9 cellular contexts compared by ENCODE assay signal in genomic region chr2:23404426-23404825, GRCh38. TPM values are rescaled to one million over a fixed set of nuclear protein-coding genes. Genes with fewer than 3 reads are reported as not detected.
DNase-seq lines count a peak whose midpoint lies in the region; FAIRE-seq and TF ChIP-seq lines count a peak whose summit lies in the region.
"Had no signal": no experiment of that assay in that cellular context is flagged by ENCODE, and none has a peak within 500 bp of the region (broad histone marks: within the 10 kb centered on the region; RNA-seq: fewer than 3 reads in every experiment).

No MANE protein-coding gene starts in this region.

- H3K27ac ChIP-seq in SJSA1, result peak overlapping the region; percentile 17; the same call in 1 of the 2 replicates

- no peaks in the 10 kb centered on the region for H3K36me3 Mint-ChIP-seq in progenitor cell of endocrine pancreas (ENCODE audit: insufficient read depth)
- no peaks in the 10 kb centered on the region for H3K36me3 Mint-ChIP-seq in T-helper 2 cell treated with Interferon-gamma antibody and Interleukin-4, amounts not matched to agents 5 μg/mL and 100 μg/mL, for 36 hours (ENCODE audit: low read depth)

- H3K9me3 ChIP-seq in Loucy (ENCODE audit: insufficient read depth, low read depth, low read length) (no peaks in the 10 kb centered on the region), SJSA1 (replicated peaks) (no peaks in the 10 kb centered on the region), neuron (ENCODE audit: low read length) (no peaks in the 10 kb centered on the region)

- peak overlapping the region; percentile 90 for H2AFZ ChIP-seq in Loucy (ENCODE audit: low read length)
- H2AFZ ChIP-seq in neuron (ENCODE audit: low read depth, low read length), result peak overlapping the region; percentile 90

- DNase-seq in GM12864 (ENCODE audit: low read depth) (peak; percentile 38), H54 (ENCODE audit: insufficient read length, low spot score) (no peak), SJSA1 (ENCODE audit: low read depth in 1 of 2, low spot score in 2 of 2) (peak; percentile 65 to 66), fibroblast of pulmonary artery (ENCODE audit: low read depth) (peak; percentile 84), progenitor cell of endocrine pancreas (ENCODE audit: low spot score, unreplicated experiment) (no peak)
- DNase-seq in T-helper 2 cell treated with Interferon-gamma antibody and Interleukin-4, amounts not matched to agents 5 μg/mL and 100 μg/mL, for 36 hours (ENCODE audit: low spot score), result no peak

- no peak overlapping the region for H3K27ac Mint-ChIP-seq in progenitor cell of endocrine pancreas
- H3K27ac Mint-ChIP-seq in T-helper 2 cell treated with Interferon-gamma antibody and Interleukin-4, amounts not matched to agents 5 μg/mL and 100 μg/mL, for 36 hours, result no peak overlapping the region
- H3K27ac Mint-ChIP-seq: stimulated activated naive CD8-positive, alpha-beta T cell treated with anti-CD3 and anti-CD28 coated beads, Interleukin-15, Interleukin-2, amounts not matched to agents 100 ng/mL and 50 ng/mL, for 24 hours had no signal

- peak overlapping the region; percentile 58 for H3K4me2 ChIP-seq in Loucy (ENCODE audit: low read depth, low read length, poor library complexity, severe bottlenecking)

- H3K4me1 ChIP-seq in Loucy (ENCODE audit: insufficient read depth, low read length, poor library complexity, severe bottlenecking) (peaks cover 14% of the 10 kb centered on the region), SJSA1 (replicated peaks) (peaks cover 18% of the 10 kb centered on the region), neuron (ENCODE audit: insufficient read depth, low read length) (peaks cover 17% of the 10 kb centered on the region)

- no peaks in the 10 kb centered on the region for H3F3A ChIP-seq in Loucy (ENCODE audit: low read depth)

- TF ChIP-seq CTCF in GM12864 (IDR thresholded peaks at IDR 0.05; ENCODE audit: low read depth, low read length, missing control alignments) (peak; percentile 13), Loucy (conservative IDR thresholded peaks at IDR 0.05; ENCODE audit: low read length) (peak; percentile 69), fibroblast of pulmonary artery (IDR thresholded peaks at IDR 0.05; ENCODE audit: low read length, missing control alignments) (peak; percentile 17), progenitor cell of endocrine pancreas (IDR thresholded peaks at IDR 0.05; ENCODE audit: unreplicated experiment) (no peak)

- peaks cover 11% of the 10 kb centered on the region for H3K4me1 Mint-ChIP-seq in progenitor cell of endocrine pancreas (ENCODE audit: low read depth)
- peaks cover 7% of the 10 kb centered on the region for H3K4me1 Mint-ChIP-seq in T-helper 2 cell treated with Interferon-gamma antibody and Interleukin-4, amounts not matched to agents 5 μg/mL and 100 μg/mL, for 36 hours (ENCODE audit: low read depth)

- H3K36me3 ChIP-seq in Loucy (ENCODE audit: insufficient read depth, low read length), result no peaks in the 10 kb centered on the region
- H3K36me3 ChIP-seq in SJSA1, result no peaks in the 10 kb centered on the region
- H3K36me3 ChIP-seq in neuron (ENCODE audit: insufficient read depth, low read length), result no peaks in the 10 kb centered on the region

- peak; percentile 76 for FAIRE-seq in H54 (lab: Jason Lieb, UNC)

- H3K27me3 Mint-ChIP-seq in progenitor cell of endocrine pancreas, result peaks cover 6% of the 10 kb centered on the region
- H3K27me3 Mint-ChIP-seq in T-helper 2 cell treated with Interferon-gamma antibody and Interleukin-4, amounts not matched to agents 5 μg/mL and 100 μg/mL, for 36 hours (ENCODE audit: low read depth), result peaks cover 5% of the 10 kb centered on the region

- no peaks in the 10 kb centered on the region for H4K20me1 ChIP-seq in Loucy (ENCODE audit: insufficient read depth, low read length, poor library complexity, severe bottlenecking)

- no peaks in the 10 kb centered on the region for H3K9me2 ChIP-seq in Loucy (replicated peaks; ENCODE audit: low read depth, low read length)

- no peaks in the 10 kb centered on the region for H3K9me3 Mint-ChIP-seq in progenitor cell of endocrine pancreas (ENCODE audit: low read depth)
- H3K9me3 Mint-ChIP-seq in T-helper 2 cell treated with Interferon-gamma antibody and Interleukin-4, amounts not matched to agents 5 μg/mL and 100 μg/mL, for 36 hours, result no peaks in the 10 kb centered on the region
- H3K9me3 Mint-ChIP-seq: stimulated activated naive CD8-positive, alpha-beta T cell treated with anti-CD3 and anti-CD28 coated beads, Interleukin-15, Interleukin-2, amounts not matched to agents 100 ng/mL and 50 ng/mL, for 24 hours had no signal

- peak overlapping the region; percentile 6 for H3K9ac ChIP-seq in Loucy (ENCODE audit: low read depth, low read length, poor library complexity, severe bottlenecking)

- H3K27me3 ChIP-seq in Loucy (ENCODE audit: insufficient read depth, low read length, poor library complexity, severe bottlenecking), result no peaks in the 10 kb centered on the region
- H3K27me3 ChIP-seq in SJSA1 (replicated peaks), result no peaks in the 10 kb centered on the region
- H3K27me3 ChIP-seq in neuron (ENCODE audit: insufficient read depth, low read length), result no peaks in the 10 kb centered on the region

- TF ChIP-seq POLR2A in H54 (IDR thresholded peaks at IDR 0.05; ENCODE audit: low read depth, low read length), result no peak

- no peaks in the 10 kb centered on the region for H3K79me2 ChIP-seq in Loucy (ENCODE audit: insufficient read depth, low read length)

- no peak overlapping the region for H3K4me3 ChIP-seq in GM12864 (ENCODE audit: low read depth, low read length)
- peak overlapping the region; percentile 34 for H3K4me3 ChIP-seq in Loucy (ENCODE audit: low read length, poor library complexity, severe bottlenecking)
- no peak overlapping the region for H3K4me3 ChIP-seq in SJSA1
- no peak overlapping the region for H3K4me3 ChIP-seq in fibroblast of pulmonary artery (replicated peaks; ENCODE audit: low read depth, low read length)
- no peak overlapping the region for H3K4me3 ChIP-seq in neuron (ENCODE audit: low read length)

- no peak overlapping the region for H3K4me3 Mint-ChIP-seq in progenitor cell of endocrine pancreas (ENCODE audit: low read depth)
- no peak overlapping the region for H3K4me3 Mint-ChIP-seq in T-helper 2 cell treated with Interferon-gamma antibody and Interleukin-4, amounts not matched to agents 5 μg/mL and 100 μg/mL, for 36 hours
- H3K4me3 Mint-ChIP-seq: stimulated activated naive CD8-positive, alpha-beta T cell treated with anti-CD3 and anti-CD28 coated beads, Interleukin-15, Interleukin-2, amounts not matched to agents 100 ng/mL and 50 ng/mL, for 24 hours had no signal

RNA-seq across cellular contexts. Expression of gene KLHL29, which starts 19.4 kb away (rescaled TPM):
- 1.1 and 1.9 TPM in 2 replicates for total RNA-seq in SJSA1 (2014; rRNA removed; shearing (Covaris generic))
- 4.4 and 5.5 TPM in 2 replicates for total RNA-seq in progenitor cell of endocrine pancreas

Comparison
In these comparisons a context has a peak if more than half of its experiments do, and no peak if none do; other contexts are left out.
1. DNase-seq: peak in GM12864 (single experiment), SJSA1 (2 of 2) and fibroblast of pulmonary artery (single experiment); none in H54 (single experiment), progenitor cell of endocrine pancreas (single experiment) and T-helper 2 cell treated with Interferon-gamma antibody and Interleukin-4, amounts not matched to agents 5 μg/mL and 100 μg/mL, for 36 hours (single experiment).